ENCODE assay signal across 10 cellular contexts in genomic region chr5:123421773-123422172, GRCh38. TPM values are rescaled to one million over a fixed set of nuclear protein-coding genes. Genes with fewer than 3 reads are reported as not detected.
DNase-seq lines count a peak whose midpoint lies in the region; ATAC-seq and TF ChIP-seq lines count a peak whose summit lies in the region.
"Had no signal": no experiment of that assay in that cellular context is flagged by ENCODE, and none has a peak within 500 bp of the region (broad histone marks: within the 10 kb centered on the region; RNA-seq: fewer than 3 reads in every experiment).

No MANE protein-coding gene starts in this region.

- H3K27me3 Mint-ChIP-seq in CD8-positive, alpha-beta T cell (ENCODE audit: low read depth) = no peaks in the 10 kb centered on the region
- H3K27me3 Mint-ChIP-seq in osteocyte (ENCODE audit: unreplicated experiment) = no peaks in the 10 kb centered on the region
- H3K27me3 Mint-ChIP-seq: memory B cell had no signal

- H3K27me3 ChIP-seq in CD8-positive, alpha-beta T cell (ENCODE audit: insufficient read depth, low read length) = no peaks in the 10 kb centered on the region
- no peaks in the 10 kb centered on the region for H3K27me3 ChIP-seq in NT2/D1 (ENCODE audit: insufficient read depth, insufficient read length)
- no peaks in the 10 kb centered on the region for H3K27me3 ChIP-seq in prostate gland (replicated peaks; ENCODE audit: insufficient read depth)

- no peak overlapping the region for H3K4me3 Mint-ChIP-seq in CD8-positive, alpha-beta T cell
- no peak overlapping the region for H3K4me3 Mint-ChIP-seq in osteocyte (ENCODE audit: unreplicated experiment)
- H3K4me3 Mint-ChIP-seq: memory B cell; T-helper 2 cell treated with Interferon-gamma antibody and Interleukin-4, amounts not matched to agents 5 μg/mL and 100 μg/mL, for 36 hours had no signal

- H3K9ac ChIP-seq in NT2/D1 (ENCODE audit: insufficient read length, low read depth) = peak overlapping the region; percentile 88

- TF ChIP-seq CTCF in CD8-positive, alpha-beta T cell (IDR thresholded peaks at IDR 0.05) = no peak
- TF ChIP-seq CTCF in fibroblast of mammary gland (conservative IDR thresholded peaks at IDR 0.05; ENCODE audit: control insufficient read depth, insufficient read depth, low read depth, low read length) (no peak), prostate gland (IDR thresholded peaks at IDR 0.05) (no peak), osteocyte (IDR thresholded peaks at IDR 0.05) (no peak)

- H3K9me3 Mint-ChIP-seq in CD8-positive, alpha-beta T cell = no peaks in the 10 kb centered on the region
- no peaks in the 10 kb centered on the region for H3K9me3 Mint-ChIP-seq in osteocyte (ENCODE audit: unreplicated experiment)

- no peak for DNase-seq in CD8-positive, alpha-beta T cell
- DNase-seq in NT2/D1 (ENCODE audit: low read depth, low spot score) = no peak
- no peak for DNase-seq in fibroblast of mammary gland (ENCODE audit: low read depth)
- no peak for DNase-seq in prostate gland (ENCODE audit: low spot score)
- DNase-seq in stimulated activated CD8-positive, alpha-beta memory T cell treated with anti-CD3 and anti-CD28 coated beads, Interleukin-4, amount 100 ng/mL, for 48 hours = no peak
- no peak for DNase-seq in SHP77 treated with DMSO at 0.1 percent for 48 hours (lab: John Stamatoyannopoulos, UW)
- DNase-seq in osteocyte (ENCODE audit: extremely low spot score, unreplicated experiment) = no peak

- ATAC-seq in CD8-positive, alpha-beta T cell = no peak
- ATAC-seq in GM18519 (IDR thresholded peaks at IDR 0.05; ENCODE audit: low FRiP score, unreplicated experiment) = no peak

- H3K4me3 ChIP-seq in CD8-positive, alpha-beta T cell (ENCODE audit: low read depth, low read length) = peak overlapping the region; percentile 79
- H3K4me3 ChIP-seq in NT2/D1 (ENCODE audit: insufficient read length, low read depth) (peak overlapping the region; percentile 79), fibroblast of mammary gland (ENCODE audit: control insufficient read depth, low read depth, low read length) (peak overlapping the region; percentile 91), prostate gland (peak overlapping the region; percentile 61 to 68)

- H3K27ac ChIP-seq in CD8-positive, alpha-beta T cell (ENCODE audit: low read depth, low read length) = peak overlapping the region; percentile 98
- peak overlapping the region in 1 of 2 donors; percentile 85 for H3K27ac ChIP-seq in prostate gland

- H3K36me3 Mint-ChIP-seq in CD8-positive, alpha-beta T cell = peaks cover 31% of the 10 kb centered on the region
- H3K36me3 Mint-ChIP-seq in osteocyte (ENCODE audit: unreplicated experiment) = peaks cover 6% of the 10 kb centered on the region

- H3K9me3 ChIP-seq in CD8-positive, alpha-beta T cell (ENCODE audit: low read length) = no peaks in the 10 kb centered on the region
- H3K9me3 ChIP-seq in NT2/D1 (ENCODE audit: insufficient read depth, low read length) (no peaks in the 10 kb centered on the region), prostate gland (no peaks in the 10 kb centered on the region)

- WGBS in prostate gland = 11% methylated on average over 2 of the region's 2 CpGs

- intact Hi-C loops in CD8-positive, alpha-beta T cell (cut with DNase I, micrococcal nuclease) = loop anchor here (1.0 to 10.0 kb wide), 8 partner anchors 90 to 1454 kb away; partner anchors contain the start of genes SNX24 (in 2 of the 2) and SNX2 (in 1 of the 2)
- intact Hi-C loops in prostate gland (cut with DNase I) = loop anchor here (2.0 to 5.0 kb wide), 2 partner anchors 91 to 191 kb away; partner anchors contain the start of gene CSNK1G3

- H3K4me1 Mint-ChIP-seq in CD8-positive, alpha-beta T cell (ENCODE audit: low read depth) = peaks cover 27% of the 10 kb centered on the region
- H3K4me1 Mint-ChIP-seq in osteocyte (ENCODE audit: unreplicated experiment) = peaks cover 13% of the 10 kb centered on the region

- CTCF ChIA-PET in CD8-positive, alpha-beta T cell (lab: Charles Lee) = interaction anchor here (2.5 to 3.4 kb wide), 2 partner anchors 9 to 123 kb away, joined by 12 to 20 read pairs; no protein-coding TSS in a partner anchor

- H3K27ac Mint-ChIP-seq in CD8-positive, alpha-beta T cell = no peak overlapping the region
- no peak overlapping the region for H3K27ac Mint-ChIP-seq in osteocyte (ENCODE audit: unreplicated experiment)
- H3K27ac Mint-ChIP-seq: memory B cell; T-helper 2 cell treated with Interferon-gamma antibody and Interleukin-4, amounts not matched to agents 5 μg/mL and 100 μg/mL, for 36 hours had no signal

- POLR2A ChIA-PET in CD8-positive, alpha-beta T cell (lab: Charles Lee) = interaction anchor here (0.9 to 1.5 kb wide), 4 partner anchors 13 to 121 kb away, joined by 3 to 4 read pairs (median 4); no protein-coding TSS in a partner anchor

- H3K4me1 ChIP-seq in CD8-positive, alpha-beta T cell (ENCODE audit: insufficient read depth, low read length) = peaks cover 36% of the 10 kb centered on the region
- H3K4me1 ChIP-seq in NT2/D1 (ENCODE audit: insufficient read depth, insufficient read length) (no peaks in the 10 kb centered on the region), prostate gland (replicated peaks) (no peaks in the 10 kb centered on the region)

- TF ChIP-seq POLR2A in prostate gland (IDR thresholded peaks at IDR 0.05) = no peak

- H3K36me3 ChIP-seq in CD8-positive, alpha-beta T cell (ENCODE audit: insufficient read depth, low read length) = no peaks in the 10 kb centered on the region
- H3K36me3 ChIP-seq in NT2/D1 (ENCODE audit: insufficient read depth, insufficient read length, low read length) = peaks cover 12% of the 10 kb centered on the region
- H3K36me3 ChIP-seq in prostate gland = no peaks in the 10 kb centered on the region

RNA-seq across cellular contexts. Expression of gene CEP120, which starts 1.4 kb away (rescaled TPM):
- 10 to 100 TPM; 63.6 to 69.1 TPM for total RNA-seq in CD8-positive, alpha-beta T cell
- total RNA-seq in prostate gland = 10 to 100 TPM; 14.5 to 37.5 TPM
- total RNA-seq in osteocyte = 18.7 and 20.8 TPM in 2 replicates
